1 cellular context compared by ENCODE assay signal in the genomic region with DNA sequence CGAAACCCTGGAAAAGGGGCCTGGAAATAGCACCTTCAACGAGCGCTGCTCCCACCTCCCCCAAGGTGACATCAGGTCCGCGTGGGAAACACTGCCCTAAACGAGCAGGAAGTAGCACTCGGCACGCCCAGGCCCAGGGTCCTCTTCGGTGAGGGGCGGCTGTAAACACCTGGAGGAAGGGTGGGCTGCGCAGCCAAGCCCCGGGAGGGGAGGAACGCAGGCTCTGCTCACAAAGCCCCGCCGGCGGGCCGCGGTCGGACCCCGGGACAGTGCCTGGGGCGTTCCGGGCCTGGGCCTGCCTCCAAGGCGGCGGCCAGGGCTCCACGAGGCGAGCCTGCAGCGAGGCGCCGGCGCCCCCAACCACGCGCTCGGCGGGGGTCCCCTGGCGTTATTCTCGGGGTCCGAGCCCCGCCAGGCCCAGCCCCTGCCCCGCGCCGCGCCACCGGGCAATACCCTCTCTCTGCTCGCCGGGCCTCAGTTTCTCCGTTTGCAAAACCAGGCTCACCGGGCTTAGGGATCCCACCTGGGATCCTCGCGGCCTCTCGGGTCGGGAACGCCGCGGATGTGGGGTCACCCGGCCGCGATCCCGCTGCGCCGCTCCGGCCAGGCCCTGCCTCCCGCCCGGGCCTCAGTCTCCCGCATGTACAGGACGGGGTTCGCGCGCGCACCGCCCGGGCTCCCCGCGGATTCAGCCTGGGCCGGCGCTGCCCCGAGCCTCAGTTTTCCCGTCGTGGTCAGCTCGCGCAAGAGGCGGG.
TF ChIP-seq lines count a peak whose summit lies in the region.

No MANE protein-coding gene starts in this region.

TF ChIP-seq in GM12878, 131 proteins besides CTCF, POLR2A, EP300 and RAD21:
- TF ChIP-seq HDGF (IDR thresholded peaks at IDR 0.05) (no peak), GATAD2B (conservative IDR thresholded peaks at IDR 0.05; ENCODE audit: low read depth) (0 out of 2 replicates have a peak, but pooled peaks have one; percentile 48), NR2C1 (IDR thresholded peaks at IDR 0.05) (no peak), FOXK2 (IDR thresholded peaks at IDR 0.05) (peak; percentile 51), YY1 (IDR thresholded peaks at IDR 0.05; ENCODE audit: low read depth, low read length) (0 out of 2 replicates have a peak, but pooled peaks have one; percentile 14), IKZF2 (IDR thresholded peaks at IDR 0.05) (no peak), CHD2 (IDR thresholded peaks at IDR 0.05; ENCODE audit: borderline replicate concordance, low read depth, low read length) (no peak), NFYA (IDR thresholded peaks at IDR 0.05; ENCODE audit: borderline replicate concordance, low read depth, low read length) (no peak), EED (IDR thresholded peaks at IDR 0.05; ENCODE audit: low read depth) (no peak; the same call in 1 of the 2 replicates), MYC (IDR thresholded peaks at IDR 0.05; ENCODE audit: insufficient read depth, insufficient read length, insufficient replicate concordance, low read length, severe bottlenecking) (peak; percentile 40), ATF7 (IDR thresholded peaks at IDR 0.05; ENCODE audit: low read depth) (0 out of 2 replicates have a peak, but pooled peaks have one; percentile 43), SIN3A (IDR thresholded peaks at IDR 0.05; ENCODE audit: low read depth, low read length) (peak; percentile 74), CREM (IDR thresholded peaks at IDR 0.05; ENCODE audit: low read depth) (peak; percentile 31; the same call in 1 of the 2 replicates), TCF12 (IDR thresholded peaks at IDR 0.05; ENCODE audit: low read depth, low read length) (0 out of 2 replicates have a peak, but pooled peaks have one; percentile 19), MXI1 (IDR thresholded peaks at IDR 0.05; ENCODE audit: low read depth, low read length) (peak; percentile 78), NR2F1 (conservative IDR thresholded peaks at IDR 0.05) (0 out of 2 replicates have a peak, but pooled peaks have one; percentile 15), BHLHE40 (IDR thresholded peaks at IDR 0.05; ENCODE audit: borderline replicate concordance in 1 of 2, low read depth in 2 of 2, low read length in 1 of 2) (peak in 1 of 2 experiments; percentile 59; a peak in 2 of 4 replicates), NBN (IDR thresholded peaks at IDR 0.05) (0 out of 2 replicates have a peak, but pooled peaks have one; percentile 5), BACH1 (IDR thresholded peaks at IDR 0.05; ENCODE audit: borderline replicate concordance) (peak; percentile 27; the same call in 1 of the 2 replicates), ETV6 (conservative IDR thresholded peaks at IDR 0.05 in 1 of 2, IDR thresholded peaks at IDR 0.05 in 1 of 2; ENCODE audit: borderline replicate concordance in 1 of 2, low read depth in 1 of 2) (0 out of 4 replicates have a peak, but pooled peaks of 1 of the 2 experiments have one; percentile 9), TAF1 (IDR thresholded peaks at IDR 0.05; ENCODE audit: borderline replicate concordance, low read depth, low read length) (0 out of 2 replicates have a peak, but pooled peaks have one; percentile 14)
- TF ChIP-seq, protein P1, sequence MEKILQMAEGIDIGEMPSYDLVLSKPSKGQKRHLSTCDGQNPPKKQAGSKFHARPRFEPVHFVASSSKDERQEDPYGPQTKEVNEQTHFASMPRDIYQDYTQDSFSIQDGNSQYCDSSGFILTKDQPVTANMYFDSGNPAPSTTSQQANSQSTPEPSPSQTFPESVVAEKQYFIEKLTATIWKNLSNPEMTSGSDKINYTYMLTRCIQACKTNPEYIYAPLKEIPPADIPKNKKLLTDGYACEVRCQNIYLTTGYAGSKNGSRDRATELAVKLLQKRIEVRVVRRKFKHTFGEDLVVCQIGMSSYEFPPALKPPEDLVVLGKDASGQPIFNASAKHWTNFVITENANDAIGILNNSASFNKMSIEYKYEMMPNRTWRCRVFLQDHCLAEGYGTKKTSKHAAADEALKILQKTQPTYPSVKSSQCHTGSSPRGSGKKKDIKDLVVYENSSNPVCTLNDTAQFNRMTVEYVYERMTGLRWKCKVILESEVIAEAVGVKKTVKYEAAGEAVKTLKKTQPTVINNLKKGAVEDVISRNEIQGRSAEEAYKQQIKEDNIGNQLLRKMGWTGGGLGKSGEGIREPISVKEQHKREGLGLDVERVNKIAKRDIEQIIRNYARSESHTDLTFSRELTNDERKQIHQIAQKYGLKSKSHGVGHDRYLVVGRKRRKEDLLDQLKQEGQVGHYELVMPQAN (conservative IDR thresholded peaks at IDR 0.05): 0 out of 2 replicates have a peak, but pooled peaks have one; percentile 56
- TF ChIP-seq, protein P2, sequence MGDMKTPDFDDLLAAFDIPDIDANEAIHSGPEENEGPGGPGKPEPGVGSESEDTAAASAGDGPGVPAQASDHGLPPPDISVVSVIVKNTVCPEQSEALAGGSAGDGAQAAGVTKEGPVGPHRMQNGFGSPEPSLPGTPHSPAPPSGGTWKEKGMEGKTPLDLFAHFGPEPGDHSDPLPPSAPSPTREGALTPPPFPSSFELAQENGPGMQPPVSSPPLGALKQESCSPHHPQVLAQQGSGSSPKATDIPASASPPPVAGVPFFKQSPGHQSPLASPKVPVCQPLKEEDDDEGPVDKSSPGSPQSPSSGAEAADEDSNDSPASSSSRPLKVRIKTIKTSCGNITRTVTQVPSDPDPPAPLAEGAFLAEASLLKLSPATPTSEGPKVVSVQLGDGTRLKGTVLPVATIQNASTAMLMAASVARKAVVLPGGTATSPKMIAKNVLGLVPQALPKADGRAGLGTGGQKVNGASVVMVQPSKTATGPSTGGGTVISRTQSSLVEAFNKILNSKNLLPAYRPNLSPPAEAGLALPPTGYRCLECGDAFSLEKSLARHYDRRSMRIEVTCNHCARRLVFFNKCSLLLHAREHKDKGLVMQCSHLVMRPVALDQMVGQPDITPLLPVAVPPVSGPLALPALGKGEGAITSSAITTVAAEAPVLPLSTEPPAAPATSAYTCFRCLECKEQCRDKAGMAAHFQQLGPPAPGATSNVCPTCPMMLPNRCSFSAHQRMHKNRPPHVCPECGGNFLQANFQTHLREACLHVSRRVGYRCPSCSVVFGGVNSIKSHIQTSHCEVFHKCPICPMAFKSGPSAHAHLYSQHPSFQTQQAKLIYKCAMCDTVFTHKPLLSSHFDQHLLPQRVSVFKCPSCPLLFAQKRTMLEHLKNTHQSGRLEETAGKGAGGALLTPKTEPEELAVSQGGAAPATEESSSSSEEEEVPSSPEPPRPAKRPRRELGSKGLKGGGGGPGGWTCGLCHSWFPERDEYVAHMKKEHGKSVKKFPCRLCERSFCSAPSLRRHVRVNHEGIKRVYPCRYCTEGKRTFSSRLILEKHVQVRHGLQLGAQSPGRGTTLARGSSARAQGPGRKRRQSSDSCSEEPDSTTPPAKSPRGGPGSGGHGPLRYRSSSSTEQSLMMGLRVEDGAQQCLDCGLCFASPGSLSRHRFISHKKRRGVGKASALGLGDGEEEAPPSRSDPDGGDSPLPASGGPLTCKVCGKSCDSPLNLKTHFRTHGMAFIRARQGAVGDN (IDR thresholded peaks at IDR 0.05): 0 out of 2 replicates have a peak, but pooled peaks have one; percentile 40
TF ChIP-seq in GM12878: peak in this region for 17.
